11 cellular contexts compared by ENCODE assay signal in the genomic region with DNA sequence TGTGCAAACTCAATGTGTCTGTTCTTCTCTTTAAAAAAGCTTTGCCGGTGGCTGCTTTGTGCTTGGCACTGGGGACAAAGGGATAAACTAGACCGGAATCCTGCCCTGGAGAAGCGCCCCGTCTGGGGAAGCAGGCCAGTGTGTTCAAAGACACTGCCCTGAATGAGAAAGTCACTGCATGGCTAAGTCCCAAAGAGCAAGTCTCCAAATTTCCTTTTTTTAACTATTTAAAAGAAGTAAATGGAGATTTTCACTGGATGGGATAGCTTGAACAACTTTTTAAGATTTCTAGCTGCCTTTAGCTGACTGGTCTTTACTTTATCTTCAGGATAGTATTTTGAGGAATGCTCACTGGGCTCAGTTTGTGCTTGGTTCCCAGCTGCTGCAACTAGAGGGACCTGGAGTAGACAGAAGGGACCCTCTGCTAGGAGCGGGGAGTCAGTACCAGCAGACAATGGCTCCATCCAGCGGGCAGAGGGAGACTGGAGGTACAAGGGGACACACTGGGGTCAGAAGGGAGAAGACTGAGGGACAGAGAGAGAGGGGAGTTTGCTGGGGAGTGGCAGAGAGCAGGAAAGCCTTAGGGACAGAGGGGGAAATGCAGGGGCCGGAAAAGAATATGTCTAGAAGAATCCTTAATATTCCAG. TPM values are rescaled to one million over a fixed set of nuclear protein-coding genes. Genes with fewer than 3 reads are reported as not detected.
DNase-seq lines count a peak whose midpoint lies in the region; ATAC-seq and TF ChIP-seq lines count a peak whose summit lies in the region.
"Had no signal": no experiment of that assay in that cellular context is flagged by ENCODE, and none has a peak within 500 bp of the region (broad histone marks: within the 10 kb centered on the region; RNA-seq: fewer than 3 reads in every experiment).

No MANE protein-coding gene starts in this region.

- peaks cover 0 to 2% (median 0%) of the 10 kb centered on the region in 5 experiments for H3K9me3 Mint-ChIP-seq in brain
- H3K9me3 Mint-ChIP-seq: activated T-helper 17 cell treated with anti-CD3 and anti-CD28 coated beads, Interleukin-2, amount 50 U/mL, for 72 hours; T-helper 1 cell treated with Interleukin-12 subunit alpha and Interleukin-12 subunit beta and Interleukin-4 antibody, amounts not matched to agents 30 μg/mL and 1 μg/mL, for 36 hours had no signal

- H3K9me1 ChIP-seq in IMR-90 (ENCODE audit: insufficient read depth, low read length) = 0 out of 2 replicates have a peak, but pooled peaks cover 3% of the 10 kb centered on the region

- H3K4me1 ChIP-seq in IMR-90 (ENCODE audit: control insufficient read depth, insufficient read depth, low read length) = peaks cover 5% of the 10 kb centered on the region; the same call in 1 of the 2 replicates

- H4K8ac ChIP-seq in IMR-90 (ENCODE audit: low read depth in 2 of 2, low read length in 2 of 2) = no peak overlapping the region

- H3K14ac ChIP-seq in IMR-90 (replicated peaks; ENCODE audit: low read depth, low read length) = no peak overlapping the region

- H3K4me1 Mint-ChIP-seq in brain = peaks cover 11% of the 10 kb centered on the region
- H3K4me1 Mint-ChIP-seq: activated T-helper 17 cell treated with anti-CD3 and anti-CD28 coated beads, Interleukin-2, amount 50 U/mL, for 72 hours had no signal

- no peaks in the 10 kb centered on the region for H4K20me1 ChIP-seq in IMR-90 (ENCODE audit: insufficient read depth, low read length)

- H3K4me2 ChIP-seq in IMR-90 (ENCODE audit: low read depth, low read length) = no peak overlapping the region

- H2AFZ ChIP-seq in IMR-90 (replicated peaks; ENCODE audit: low read length, poor library complexity) = no peak overlapping the region

- H3K4me3 Mint-ChIP-seq in brain = no peak overlapping the region
- H3K4me3 Mint-ChIP-seq: activated T-helper 17 cell treated with anti-CD3 and anti-CD28 coated beads, Interleukin-2, amount 50 U/mL, for 72 hours; T-helper 1 cell treated with Interleukin-12 subunit alpha and Interleukin-12 subunit beta and Interleukin-4 antibody, amounts not matched to agents 30 μg/mL and 1 μg/mL, for 36 hours had no signal

- no peak for DNase-seq in AG04450 (ENCODE audit: low read depth, low spot score)
- DNase-seq in IMR-90 = no peak
- no peak for DNase-seq in kidney epithelial cell (ENCODE audit: low read depth)
- DNase-seq in cortex of kidney (lab: John Stamatoyannopoulos, UW) = no peak
- no peak for DNase-seq in NCI-H2196 treated with DMSO at 0.1 percent for 48 hours (lab: John Stamatoyannopoulos, UW; ENCODE audit: unreplicated experiment)
- no peak for DNase-seq in AG08396 (ENCODE audit: low spot score)

- H3K27me3 ChIP-seq in AG04450 (ENCODE audit: control insufficient read depth, insufficient read depth, low read length) (peaks cover 45% of the 10 kb centered on the region), IMR-90 (ENCODE audit: control insufficient read depth, insufficient read depth, low read length) (peaks cover 55% of the 10 kb centered on the region), kidney epithelial cell (ENCODE audit: control insufficient read depth, insufficient read depth, low read length) (peaks cover 11% of the 10 kb centered on the region)

- H4K5ac ChIP-seq in IMR-90 (ENCODE audit: low read depth, low read length) = no peak overlapping the region

- no peak overlapping the region for H2BK20ac ChIP-seq in IMR-90 (ENCODE audit: low read depth, low read length)

- H3K27ac Mint-ChIP-seq in brain = peak overlapping the region in 1 of 5 experiments; percentile 20
- H3K27ac Mint-ChIP-seq: activated T-helper 17 cell treated with anti-CD3 and anti-CD28 coated beads, Interleukin-2, amount 50 U/mL, for 72 hours; T-helper 1 cell treated with Interleukin-12 subunit alpha and Interleukin-12 subunit beta and Interleukin-4 antibody, amounts not matched to agents 30 μg/mL and 1 μg/mL, for 36 hours had no signal

- no peak overlapping the region for H3K4me3 ChIP-seq in AG04450 (ENCODE audit: low read depth, low read length)
- no peak overlapping the region for H3K4me3 ChIP-seq in IMR-90 (ENCODE audit: insufficient read depth, low read depth, low read length)
- no peak overlapping the region for H3K4me3 ChIP-seq in kidney epithelial cell (ENCODE audit: low read depth, low read length)

- in situ Hi-C loops in IMR-90 (cut with MboI; ENCODE audit: low sequenced_read_pairs) = no loop called here

- H2BK120ac ChIP-seq in IMR-90 (ENCODE audit: low read depth, low read length) = no peak overlapping the region

- H3K9ac ChIP-seq in IMR-90 (ENCODE audit: low read depth, low read length) = no peak overlapping the region

- ATAC-seq in IMR-90 (ENCODE audit: low read depth) (peak; percentile 25; the same call in 1 of the 2 replicates), HG02852 (IDR thresholded peaks at IDR 0.05; ENCODE audit: unreplicated experiment) (no peak)
- ATAC-seq: activated T-helper 17 cell treated with anti-CD3 and anti-CD28 coated beads, Interleukin-2, amount 50 U/mL, for 72 hours had no signal

- H4K91ac ChIP-seq in IMR-90 (ENCODE audit: insufficient read depth, low read depth, low read length) = no peak overlapping the region

- H3K18ac ChIP-seq in IMR-90 (ENCODE audit: low read depth, low read length) = no peak overlapping the region

- no TSS peak for BruUV-seq in IMR-90 (replicated peaks; lab: Mats Ljungman, UMichigan)

- no peak overlapping the region for H3K23ac ChIP-seq in IMR-90 (ENCODE audit: low read depth, low read length)

- no peak overlapping the region for H2AK5ac ChIP-seq in IMR-90 (ENCODE audit: low read depth, low read length)

- CTCF ChIA-PET in AG04450 (lab: Charles Lee) = interaction anchor here (0.6 to 1.0 kb wide), 4 partner anchors 17 to 106 kb away, joined by 3 to 4 read pairs (median 4); no protein-coding TSS in a partner anchor
- CTCF ChIA-PET in IMR-90 (lab: Yijun Ruan, JAX) = no interaction called here

- no peaks in the 10 kb centered on the region for H3K79me1 ChIP-seq in IMR-90 (ENCODE audit: low read depth in 1 of 2, low read length in 2 of 2)

- TF ChIP-seq RAD21 in IMR-90 (IDR thresholded peaks at IDR 0.05; ENCODE audit: low read length) = peak; percentile 59

- H3K36me3 ChIP-seq in IMR-90 (ENCODE audit: control insufficient read depth, insufficient read depth, low read length) = no peaks in the 10 kb centered on the region
- no peaks in the 10 kb centered on the region for H3K36me3 ChIP-seq in kidney epithelial cell (ENCODE audit: control insufficient read depth, insufficient read depth, low read length)

- no peak overlapping the region for H3K4ac ChIP-seq in IMR-90 (ENCODE audit: low read depth, low read length)

- H2BK5ac ChIP-seq in IMR-90 (ENCODE audit: low read depth, low read length, poor library complexity, severe bottlenecking) = no peak overlapping the region

- H3K27me3 Mint-ChIP-seq in brain = no peaks in the 10 kb centered on the region

- H3K9me3 ChIP-seq in AG04450 (ENCODE audit: control insufficient read depth, insufficient read depth, low read length) (no peaks in the 10 kb centered on the region), IMR-90 (ENCODE audit: control insufficient read depth, insufficient read depth, low read length) (no peaks in the 10 kb centered on the region)

- POLR2A ChIA-PET in AG04450 (lab: Yijun Ruan, JAX) = no interaction called here
- POLR2A ChIA-PET in IMR-90 (lab: Charles Lee; ENCODE audit: unreplicated experiment) = no interaction called here

- H2BK15ac ChIP-seq in IMR-90 (ENCODE audit: low read depth, low read length) = no peak overlapping the region

- WGBS in IMR-90 (ENCODE audit: extremely low coverage in 2 of 2, insufficient read length in 1 of 2), 2 experiments = 45% methylated on average over 4 of the region's 7 CpGs; no CpG with 5 or more reads in 1 of the 2 experiments

- H3K56ac ChIP-seq in IMR-90 (ENCODE audit: extremely low read depth, insufficient read depth, low read length) = no peak overlapping the region

- dilution Hi-C loops in IMR-90 (cut with HindIII; ENCODE audit: low sequenced_read_pairs, unreplicated experiment) = no loop called here

- no peaks in the 10 kb centered on the region for H3K36me3 Mint-ChIP-seq in brain

- H3K27ac ChIP-seq in AG04450 (ENCODE audit: low read depth, low read length) = no peak overlapping the region
- no peak overlapping the region for H3K27ac ChIP-seq in IMR-90 (ENCODE audit: insufficient read depth, low read length)
- H3K27ac ChIP-seq: epithelial cell of prostate had no signal

- no peak for TF ChIP-seq POLR2A in IMR-90 (IDR thresholded peaks at IDR 0.05; ENCODE audit: low read depth, low read length)

- peak; percentile 52 for TF ChIP-seq CTCF in AG04450 (IDR thresholded peaks at IDR 0.05; ENCODE audit: low read depth, low read length)
- peak; percentile 44 for TF ChIP-seq CTCF in IMR-90 (conservative IDR thresholded peaks at IDR 0.05; ENCODE audit: low read depth, low read length)
- TF ChIP-seq CTCF in brain (conservative IDR thresholded peaks at IDR 0.05) = peak; percentile 38 to 69
- peak; percentile 22 for TF ChIP-seq CTCF in kidney epithelial cell (IDR thresholded peaks at IDR 0.05; ENCODE audit: insufficient read depth, low read length, poor library complexity, severe bottlenecking)

- H2AK9ac ChIP-seq in IMR-90 (replicated peaks; ENCODE audit: low read depth, low read length, poor library complexity) = no peak overlapping the region

- intact Hi-C loops in IMR-90 (cut with micrococcal nuclease) = loop anchor here (1.0 kb wide), 1 partner anchor 104 kb away; no protein-coding TSS in a partner anchor

TF ChIP-seq in IMR-90, 13 proteins besides CTCF, POLR2A, EP300 and RAD21:
- TF ChIP-seq SMC3 (IDR thresholded peaks at IDR 0.05; ENCODE audit: low read depth, low read length) (peak; percentile 40; the same call in 1 of the 2 replicates), CEBPB (IDR thresholded peaks at IDR 0.05; ENCODE audit: low read depth, low read length) (no peak), MAFK (IDR thresholded peaks at IDR 0.05; ENCODE audit: low read depth, low read length) (no peak)
TF ChIP-seq in IMR-90: peak in this region for 1.

RNA-seq across cellular contexts. Expression of gene ACER3, which starts 22.2 kb away (rescaled TPM):
- 9.3 and 11.2 TPM in 2 replicates for polyA plus RNA-seq in AG04450 (2011; rRNA removed)
- polyA minus RNA-seq in AG04450 (2011; rRNA and poly(A)+ RNA removed) = 5.1 and 8.1 TPM in 2 replicates
- 10.0 and 10.3 TPM in 2 replicates for total RNA-seq in IMR-90 (2012; rRNA removed)
- 3.3 and 3.5 TPM in 2 replicates for polyA plus RNA-seq in IMR-90 (2012; rRNA removed)
- polyA plus RNA-seq in IMR-90 (2012; cell fraction: cytosol; rRNA removed) = 0.74 and 5.6 TPM in 2 replicates
- 2.0 and 5.1 TPM in 2 replicates for polyA plus RNA-seq in IMR-90 (2012; cell fraction: nucleus; rRNA removed; ENCODE audit: low replicate concordance)
- 6.4 TPM for polyA plus RNA-seq in brain (ENCODE audit: insufficient read depth, low read depth, low replicate concordance)
- 20.8 and 27.6 TPM in 2 replicates for total RNA-seq in kidney epithelial cell

RNA-seq across cellular contexts. Expression of gene TSKU, which starts 55.4 kb away (rescaled TPM):
- 28.8 and 36.5 TPM in 2 replicates for polyA plus RNA-seq in AG04450 (2011; rRNA removed)
- 26.7 and 30.7 TPM in 2 replicates for polyA minus RNA-seq in AG04450 (2011; rRNA and poly(A)+ RNA removed)
- 6.4 and 6.8 TPM in 2 replicates for total RNA-seq in IMR-90 (2012; rRNA removed)
- polyA plus RNA-seq in IMR-90 (2012; rRNA removed) = 26.6 and 28.7 TPM in 2 replicates
- 13.1 and 43.5 TPM in 2 replicates for polyA plus RNA-seq in IMR-90 (2012; cell fraction: cytosol; rRNA removed)
- polyA plus RNA-seq in IMR-90 (2012; cell fraction: nucleus; rRNA removed; ENCODE audit: low replicate concordance) = 11.3 and 20.6 TPM in 2 replicates
- 3.2 TPM for polyA plus RNA-seq in brain (ENCODE audit: insufficient read depth, low read depth, low replicate concordance)
- total RNA-seq in kidney epithelial cell = 59.5 and 67.6 TPM in 2 replicates
